1 cellular context compared by ENCODE assay signal in genomic region chr1:161962094-161962887, GRCh38.
TF ChIP-seq lines count a peak whose summit lies in the region.

No MANE protein-coding gene starts in this region.

TF ChIP-seq in GM12878, 131 proteins besides CTCF, POLR2A, EP300 and RAD21 (continued from another document and continues in another):
- TF ChIP-seq CUX1 (IDR thresholded peaks at IDR 0.05; ENCODE audit: insufficient replicate concordance, low read depth, low read length): no peak
- no peak for TF ChIP-seq SP1 (IDR thresholded peaks at IDR 0.05; ENCODE audit: low read depth, low read length)
- TF ChIP-seq IKZF1 (conservative IDR thresholded peaks at IDR 0.05): peak; percentile 71
- TF ChIP-seq PAX5 (IDR thresholded peaks at IDR 0.05; ENCODE audit: borderline replicate concordance, low read depth, low read length): no peak
- no peak for TF ChIP-seq SMAD5 (IDR thresholded peaks at IDR 0.05; ENCODE audit: low read depth)
- no peak for TF ChIP-seq TBL1XR1 (IDR thresholded peaks at IDR 0.05; ENCODE audit: low read depth, low read length)
- TF ChIP-seq GABPA (IDR thresholded peaks at IDR 0.05; ENCODE audit: low read depth): no peak
- no peak for TF ChIP-seq CBX5 (IDR thresholded peaks at IDR 0.05; ENCODE audit: low read depth)
- no peak for TF ChIP-seq POLR2AphosphoS5 (IDR thresholded peaks at IDR 0.05; ENCODE audit: low read length)
- TF ChIP-seq SMC3 (IDR thresholded peaks at IDR 0.05; ENCODE audit: borderline replicate concordance, low read length): no peak
- TF ChIP-seq MTA2 (IDR thresholded peaks at IDR 0.05; ENCODE audit: low read depth): peak; percentile 65; the same call in 1 of the 2 replicates
- TF ChIP-seq NR2C1 (IDR thresholded peaks at IDR 0.05): no peak
- no peak for TF ChIP-seq YBX1 (IDR thresholded peaks at IDR 0.05)
- TF ChIP-seq RAD51 (IDR thresholded peaks at IDR 0.05): no peak
- no peak for TF ChIP-seq WRNIP1 (IDR thresholded peaks at IDR 0.05; ENCODE audit: borderline replicate concordance, low read depth, low read length)
- TF ChIP-seq CREB1 (IDR thresholded peaks at IDR 0.05; ENCODE audit: low read depth): 0 out of 2 replicates have a peak, but pooled peaks have one; percentile 10
- no peak for TF ChIP-seq E2F8 (IDR thresholded peaks at IDR 0.05; ENCODE audit: low read depth, partially characterized antibody)
- TF ChIP-seq ATF2 (IDR thresholded peaks at IDR 0.05; ENCODE audit: low read length): peak; percentile 45; the same call in 1 of the 2 replicates
- TF ChIP-seq CBX3 (IDR thresholded peaks at IDR 0.05; ENCODE audit: borderline replicate concordance, low read depth): no peak
- TF ChIP-seq ASH2L (IDR thresholded peaks at IDR 0.05; ENCODE audit: borderline replicate concordance, low read depth): 0 out of 2 replicates have a peak, but pooled peaks have one; percentile 33
- no peak for TF ChIP-seq ZBTB11 (CRISPR knock-in tag; IDR thresholded peaks at IDR 0.05)
- no peak for TF ChIP-seq PRDM15 (CRISPR knock-in tag; IDR thresholded peaks at IDR 0.05)
- no peak for TF ChIP-seq MLLT1 (IDR thresholded peaks at IDR 0.05)
- TF ChIP-seq ZNF592 (IDR thresholded peaks at IDR 0.05): no peak
- TF ChIP-seq JUNB (IDR thresholded peaks at IDR 0.05): peak; percentile 55
- TF ChIP-seq BRCA1 (IDR thresholded peaks at IDR 0.05; ENCODE audit: low read depth, low read length): no peak
- peak; percentile 81 to 82 for TF ChIP-seq IKZF2 (IDR thresholded peaks at IDR 0.05)
- TF ChIP-seq SREBF1 (IDR thresholded peaks at IDR 0.05; ENCODE audit: low read length): no peak
- TF ChIP-seq E4F1 (IDR thresholded peaks at IDR 0.05; ENCODE audit: borderline replicate concordance, partially characterized antibody): no peak
- TF ChIP-seq BHLHE40 (IDR thresholded peaks at IDR 0.05; ENCODE audit: borderline replicate concordance in 1 of 2, low read depth in 2 of 2, low read length in 1 of 2): no peak
- no peak for TF ChIP-seq NFXL1 (IDR thresholded peaks at IDR 0.05; ENCODE audit: borderline replicate concordance)
